ENCODE assay signal across 8 cellular contexts in genomic region chr22:22558972-22559603, GRCh38. TPM values are rescaled to one million over a fixed set of nuclear protein-coding genes. Genes with fewer than 3 reads are reported as not detected.
DNase-seq lines count a peak whose midpoint lies in the region; ATAC-seq and TF ChIP-seq lines count a peak whose summit lies in the region.

PRAME (minus strand) TSS chr22:22559265; CDS start chr22:22556832, 2,433 bp downstream.

- no peak for TF ChIP-seq POLR2A in gastroesophageal sphincter (IDR thresholded peaks at IDR 0.05)

- H3K4me3 ChIP-seq in GM06990 (replicated peaks; ENCODE audit: low read depth, low read length) (no peak within 1 kb of the TSS), SK-N-MC (peak within 1 kb of the TSS; percentile 84), gastroesophageal sphincter (no peak within 1 kb of the TSS)

- peak within 1 kb of the TSS; percentile 79 for H3K9ac ChIP-seq in SK-N-MC (ENCODE audit: insufficient read length)

- H3K4me1 ChIP-seq in gastroesophageal sphincter = no peaks in the 10 kb centered on the region

- H3K27me3 ChIP-seq in GM06990 (replicated peaks; ENCODE audit: control insufficient read depth, insufficient read depth, low read length) = no peaks in the 10 kb centered on the region
- H3K27me3 ChIP-seq in gastroesophageal sphincter = peaks cover 11% of the 10 kb centered on the region

- peak within 1 kb of the TSS; percentile 68; the same call in 1 of the 2 replicates for H3K27ac ChIP-seq in SK-N-MC
- no peak within 1 kb of the TSS for H3K27ac ChIP-seq in gastroesophageal sphincter

- TF ChIP-seq CTCF in GM06990 (IDR thresholded peaks at IDR 0.05; ENCODE audit: insufficient read depth, low read length, poor library complexity, severe bottlenecking) (peak; percentile 72), gastroesophageal sphincter (IDR thresholded peaks at IDR 0.05) (peak in 1 of 4 experiments; percentile 15)

- H3K9me3 ChIP-seq in SK-N-MC (ENCODE audit: low read depth, low read length) = no peaks in the 10 kb centered on the region
- H3K9me3 ChIP-seq in gastroesophageal sphincter = no peaks in the 10 kb centered on the region

- H3K36me3 ChIP-seq in GM06990 (ENCODE audit: control insufficient read depth, insufficient read depth, low read length) = no peaks in the 10 kb centered on the region
- H3K36me3 ChIP-seq in SK-N-MC (ENCODE audit: insufficient read depth, low read length) = peaks cover 7% of the 10 kb centered on the region; the same call in 1 of the 2 replicates
- H3K36me3 ChIP-seq in gastroesophageal sphincter = no peaks in the 10 kb centered on the region

- DNase-seq in GM06990 (ENCODE audit: extremely low read depth, insufficient read length) (peak; percentile 63), MV-4-11 (lab: John Stamatoyannopoulos, UW) (peak; percentile 80), SK-N-MC (ENCODE audit: low read depth, low spot score) (peak; percentile 42), iPS-NIHi11 (ENCODE audit: low spot score) (peak; percentile 93)
- DNase-seq in activated effector memory CD4-positive, alpha-beta T cell treated with anti-CD3 and anti-CD28 coated beads, Interleukin-2, amount 50 U/mL, for 16 hours = peak; percentile 86
- DNase-seq in stimulated activated CD4-positive, alpha-beta T cell treated with anti-CD3 and anti-CD28 coated beads, Interleukin-4, amount 100 ng/mL, for 4 hours = peak; percentile 38 to 67

- no peak for TF ChIP-seq EP300 in gastroesophageal sphincter (IDR thresholded peaks at IDR 0.05)

- WGBS in gastroesophageal sphincter (ENCODE audit: low coverage in 1 of 2), 2 donors = 81 to 100% methylated on average over 5 to 16 of the region's 32 CpGs

- ATAC-seq in gastroesophageal sphincter (no peak), HG03280 (IDR thresholded peaks at IDR 0.05; ENCODE audit: unreplicated experiment) (no peak)

RNA-seq across cellular contexts. Expression of gene PRAME, which starts in this region (rescaled TPM):
- total RNA-seq in gastroesophageal sphincter = not detected

Comparison
In these comparisons a context has a peak if more than half of its experiments do, and no peak if none do; other contexts are left out.
1. DNase-seq: peak in every context shown above with its lines; median percentile 93 in iPS-NIHi11; 86 in activated effector memory CD4-positive, alpha-beta T cell treated with anti-CD3 and anti-CD28 coated beads, Interleukin-2, amount 50 U/mL, for 16 hours; 80 in MV-4-11; 63 in GM06990; 52 in stimulated activated CD4-positive, alpha-beta T cell treated with anti-CD3 and anti-CD28 coated beads, Interleukin-4, amount 100 ng/mL, for 4 hours; 42 in SK-N-MC.